In genomic region chr4:109833756-109834155, GRCh38 we compare ENCODE assay signal across 2 cellular contexts.
TF ChIP-seq lines count a peak whose summit lies in the region.

No MANE protein-coding gene starts in this region.

TF ChIP-seq in IMR-90, 13 proteins besides CTCF, POLR2A, EP300 and RAD21:
- TF ChIP-seq BHLHE40 (IDR thresholded peaks at IDR 0.05; ENCODE audit: low read depth, low read length) (no peak), CEBPB (IDR thresholded peaks at IDR 0.05; ENCODE audit: low read depth, low read length) (peak; percentile 81)

TF ChIP-seq in K562, 482 proteins besides CTCF, POLR2A, EP300 and RAD21:
- TF ChIP-seq FOSL1 (tag; conservative IDR thresholded peaks at IDR 0.05), result no peak
- TF ChIP-seq MCM2 (IDR thresholded peaks at IDR 0.05; ENCODE audit: low read depth), result no peak
- TF ChIP-seq TSHZ1 (CRISPR knock-in tag; IDR thresholded peaks at IDR 0.05), result no peak
- no peak for TF ChIP-seq ZNF699 (CRISPR knock-in tag; IDR thresholded peaks at IDR 0.05; ENCODE audit: insufficient replicate concordance)
- TF ChIP-seq CREB5 (CRISPR knock-in tag; IDR thresholded peaks at IDR 0.05), result no peak
- TF ChIP-seq DLX4 (CRISPR knock-in tag; IDR thresholded peaks at IDR 0.05), result no peak
- no peak for TF ChIP-seq CEBPG (CRISPR knock-in tag; IDR thresholded peaks at IDR 0.05)
- peak; percentile 50 to 81 for TF ChIP-seq CEBPG (tag; conservative IDR thresholded peaks at IDR 0.05 in 1 of 2, IDR thresholded peaks at IDR 0.05 in 1 of 2)
- no peak for TF ChIP-seq ZNF518B (CRISPR knock-in tag; IDR thresholded peaks at IDR 0.05)
- TF ChIP-seq THRA (IDR thresholded peaks at IDR 0.05), result no peak
- TF ChIP-seq AFF1 (IDR thresholded peaks at IDR 0.05; ENCODE audit: low read depth in 1 of 2, partially characterized antibody in 2 of 2), result no peak
- no peak for TF ChIP-seq THAP7 (CRISPR knock-in tag; IDR thresholded peaks at IDR 0.05)
- no peak for TF ChIP-seq PTTG1 (tag; IDR thresholded peaks at IDR 0.05; ENCODE audit: low read depth)
- TF ChIP-seq LCOR (CRISPR knock-in tag; IDR thresholded peaks at IDR 0.05), result no peak
- no peak for TF ChIP-seq ZNF707 (CRISPR knock-in tag; conservative IDR thresholded peaks at IDR 0.05)
- no peak for TF ChIP-seq HLTF (IDR thresholded peaks at IDR 0.05)
- TF ChIP-seq SLC30A9 (CRISPR knock-in tag; IDR thresholded peaks at IDR 0.05), result no peak
- peak; percentile 93 for TF ChIP-seq CEBPB (tag; IDR thresholded peaks at IDR 0.05)
